Comparison of ENCODE assay signal across 9 cellular contexts in the genomic region with DNA sequence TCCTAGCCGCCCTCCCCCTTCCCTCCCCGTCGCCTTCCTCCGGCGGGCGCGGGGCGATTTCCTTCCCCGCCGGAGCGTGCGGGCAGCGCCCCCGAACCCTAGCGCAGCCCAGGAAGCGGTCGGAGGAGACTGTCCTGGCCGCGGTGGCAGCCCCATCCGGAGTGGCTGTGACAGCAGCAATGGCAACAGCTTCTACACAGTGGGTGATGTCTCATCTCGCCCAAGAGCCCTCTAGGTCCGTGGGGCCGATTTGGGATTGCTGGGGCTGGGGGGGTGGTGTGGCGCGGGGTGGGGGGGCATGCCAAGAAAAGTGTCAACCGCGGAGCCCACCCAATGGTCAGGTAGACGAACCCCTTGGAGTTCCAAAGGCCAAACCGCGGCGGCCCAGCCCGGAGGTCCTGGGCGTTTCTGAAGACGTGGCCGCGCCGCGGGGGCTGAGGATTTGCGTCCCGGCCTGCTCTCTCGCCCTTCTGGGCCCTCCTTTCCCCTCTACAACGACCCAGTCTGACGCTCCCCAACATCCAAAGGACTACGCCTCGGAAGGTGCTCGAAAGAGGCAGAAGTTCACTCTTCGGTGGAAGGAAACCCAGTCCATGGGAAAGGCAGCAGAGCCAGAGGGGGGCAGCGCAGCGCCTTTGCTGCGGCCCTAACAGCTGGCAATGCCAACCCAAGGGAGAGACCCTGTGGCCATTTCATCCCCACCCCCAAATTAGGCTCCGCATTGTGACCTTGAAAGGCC. TPM values are rescaled to one million over a fixed set of nuclear protein-coding genes. Genes with fewer than 3 reads are reported as not detected.
DNase-seq lines count a peak whose midpoint lies in the region; ATAC-seq and TF ChIP-seq lines count a peak whose summit lies in the region.
"Had no signal": no experiment of that assay in that cellular context is flagged by ENCODE, and none has a peak within 500 bp of the region (broad histone marks: within the 10 kb centered on the region; RNA-seq: fewer than 3 reads in every experiment).

No MANE protein-coding gene starts in this region.

- peaks cover 0 to 5% of the 10 kb centered on the region in 2 experiments; a peak in 1 of 4 replicates for H3K4me1 ChIP-seq in HCT116 (ENCODE audit: control insufficient read depth in 1 of 2, insufficient read depth in 2 of 2, low read length in 2 of 2)

- no peaks in the 10 kb centered on the region for H3K9me3 Mint-ChIP-seq in activated B cell treated with CpG ODN at 0.5 μM for 24 hours
- H3K9me3 Mint-ChIP-seq in stimulated activated effector memory CD8-positive, alpha-beta T cell treated with anti-CD3 and anti-CD28 coated beads, Interleukin-12 subunit alpha, Interleukin-12 subunit beta, amount 100 ng/mL, for 72 hours: peaks cover 2% of the 10 kb centered on the region

- peak overlapping the region; percentile 56 for H3K4me3 Mint-ChIP-seq in activated B cell treated with CpG ODN at 0.5 μM for 24 hours
- H3K4me3 Mint-ChIP-seq in stimulated activated effector memory CD8-positive, alpha-beta T cell treated with anti-CD3 and anti-CD28 coated beads, Interleukin-12 subunit alpha, Interleukin-12 subunit beta, amount 100 ng/mL, for 72 hours: peak overlapping the region; percentile 57

- no peak overlapping the region for H3K27ac Mint-ChIP-seq in activated B cell treated with CpG ODN at 0.5 μM for 24 hours
- no peak overlapping the region for H3K27ac Mint-ChIP-seq in stimulated activated effector memory CD8-positive, alpha-beta T cell treated with anti-CD3 and anti-CD28 coated beads, Interleukin-12 subunit alpha, Interleukin-12 subunit beta, amount 100 ng/mL, for 72 hours

- H3K79me2 ChIP-seq in HCT116 (ENCODE audit: insufficient read depth, low read length): no peaks in the 10 kb centered on the region

- peaks cover 9% of the 10 kb centered on the region; the same call in 1 of the 2 replicates for H3K27me3 ChIP-seq in HCT116 (ENCODE audit: insufficient read depth, low read length)

- no peaks in the 10 kb centered on the region for H3K36me3 Mint-ChIP-seq in activated B cell treated with CpG ODN at 0.5 μM for 24 hours (ENCODE audit: low read depth)
- H3K36me3 Mint-ChIP-seq in stimulated activated effector memory CD8-positive, alpha-beta T cell treated with anti-CD3 and anti-CD28 coated beads, Interleukin-12 subunit alpha, Interleukin-12 subunit beta, amount 100 ng/mL, for 72 hours: peaks cover 5% of the 10 kb centered on the region

- intact Hi-C loops in HCT116 (cut with micrococcal nuclease): no loop called here
- intact Hi-C loops in activated B cell treated with CpG ODN at 0.5 μM for 24 hours (cut with micrococcal nuclease): loop anchor here (5.0 to 10.0 kb wide), 2 partner anchors 547 to 1669 kb away; a partner anchor contains a TSS
- intact Hi-C loops in left colon (cut with DNase I, micrococcal nuclease): no loop called here

- H3K9me2 ChIP-seq in HCT116 (ENCODE audit: insufficient read depth): no peaks in the 10 kb centered on the region

- TF ChIP-seq CTCF in HCT116 (IDR thresholded peaks at IDR 0.05 in 2 of 3, conservative IDR thresholded peaks at IDR 0.05 in 1 of 3; ENCODE audit: borderline replicate concordance in 1 of 3, insufficient read depth in 1 of 3, low read depth in 2 of 3, low read length in 2 of 3) (peak in 1 of 3 experiments; percentile 19; a peak in 1 of 6 replicates), activated B cell treated with CpG ODN at 0.5 μM for 24 hours (IDR thresholded peaks at IDR 0.05) (no peak)

- no peaks in the 10 kb centered on the region for H4K20me1 ChIP-seq in HCT116 (ENCODE audit: insufficient read depth)

- RAD21 ChIA-PET in HCT116 (lab: Charles Lee; ENCODE audit: low non-redundant PET in 1 of 2, low total read pairs in 2 of 2, uncharacterized antibody in 2 of 2, unreplicated experiment in 2 of 2): no interaction called here

- BruUV-seq in HCT116 (replicated peaks; lab: Mats Ljungman, UMichigan): no TSS peak

- no peak overlapping the region for H3K27ac ChIP-seq in HCT116 (ENCODE audit: low read depth, low read length)

- H2AFZ ChIP-seq in HCT116 (ENCODE audit: low read depth, low read length, poor library complexity, severe bottlenecking): no peak overlapping the region

- POLR2A ChIA-PET in HCT116 (lab: Charles Lee): no interaction called here
- POLR2A ChIA-PET in activated B cell treated with CpG ODN at 0.5 μM for 24 hours (lab: Charles Lee): no interaction called here

- H3K9me3 ChIP-seq in HCT116 (ENCODE audit: control insufficient read depth in 1 of 2, insufficient read depth in 1 of 2, low read depth in 1 of 2, low read length in 2 of 2): no peaks in the 10 kb centered on the region

- peaks cover 15% of the 10 kb centered on the region for H3K4me1 Mint-ChIP-seq in activated B cell treated with CpG ODN at 0.5 μM for 24 hours
- no peaks in the 10 kb centered on the region for H3K4me1 Mint-ChIP-seq in stimulated activated effector memory CD8-positive, alpha-beta T cell treated with anti-CD3 and anti-CD28 coated beads, Interleukin-12 subunit alpha, Interleukin-12 subunit beta, amount 100 ng/mL, for 72 hours

- H3K4me3 ChIP-seq in HCT116 (replicated peaks in 1 of 2; ENCODE audit: low read depth in 1 of 2, low read length in 2 of 2) (no peak overlapping the region), iPS-11a (ENCODE audit: low read depth, low read length) (peak overlapping the region; percentile 30)

- TF ChIP-seq RAD21 in HCT116 (IDR thresholded peaks at IDR 0.05; ENCODE audit: low read depth): peak; percentile 16; the same call in 1 of the 2 replicates

- no peaks in the 10 kb centered on the region for H3K36me3 ChIP-seq in HCT116 (ENCODE audit: control insufficient read depth in 1 of 2, insufficient read depth in 2 of 2, low read length in 2 of 2)

- no peak for DNase-seq in HCT116 (ENCODE audit: low read depth, low spot score)
- no peak for DNase-seq in activated B cell treated with CpG ODN at 0.5 μM for 24 hours
- no peak for DNase-seq in stimulated activated effector memory CD8-positive, alpha-beta T cell treated with anti-CD3 and anti-CD28 coated beads, Interleukin-12 subunit alpha, Interleukin-12 subunit beta, amount 100 ng/mL, for 72 hours (ENCODE audit: low spot score in 2 of 2)
- DNase-seq in left colon: no peak
- no peak for DNase-seq in NK-92 (lab: John Stamatoyannopoulos, UW; ENCODE audit: unreplicated experiment)
- no peak for DNase-seq in activated naive CD4-positive, alpha-beta T cell treated with Interleukin-2 at 50 U/mL for 16 hours
- DNase-seq: activated CD4-positive, alpha-beta T cell treated with anti-CD3 and anti-CD28 coated beads for 4 hours had no signal

- H3K27me3 Mint-ChIP-seq in activated B cell treated with CpG ODN at 0.5 μM for 24 hours: peaks cover 49% of the 10 kb centered on the region

- ATAC-seq in HCT116 (no peak), activated B cell treated with CpG ODN at 0.5 μM for 24 hours (ENCODE audit: low read depth) (no peak), left colon (no peak), HG03039 (IDR thresholded peaks at IDR 0.05; ENCODE audit: unreplicated experiment) (no peak)
- ATAC-seq in stimulated activated effector memory CD8-positive, alpha-beta T cell treated with anti-CD3 and anti-CD28 coated beads, Interleukin-12 subunit alpha, Interleukin-12 subunit beta, amount 100 ng/mL, for 72 hours: peak; percentile 57

- H3K9ac ChIP-seq in HCT116 (ENCODE audit: low read length): no peak overlapping the region

- TF ChIP-seq POLR2A in HCT116 (IDR thresholded peaks at IDR 0.05; ENCODE audit: borderline replicate concordance, extremely low read depth, insufficient read depth, insufficient read length): no peak

- CTCF ChIA-PET in HCT116 (lab: Charles Lee): interaction anchor here (1.0 kb wide), 1 partner anchor 374 kb away, joined by 5 read pairs; no protein-coding TSS in a partner anchor
- CTCF ChIA-PET in activated B cell treated with CpG ODN at 0.5 μM for 24 hours (lab: Charles Lee): no interaction called here

- no peak overlapping the region for H3K4me2 ChIP-seq in HCT116 (ENCODE audit: low read length)

TF ChIP-seq in HCT116, 20 proteins besides CTCF, POLR2A, EP300 and RAD21 (continues in another document):
- TF ChIP-seq, protein P1, sequence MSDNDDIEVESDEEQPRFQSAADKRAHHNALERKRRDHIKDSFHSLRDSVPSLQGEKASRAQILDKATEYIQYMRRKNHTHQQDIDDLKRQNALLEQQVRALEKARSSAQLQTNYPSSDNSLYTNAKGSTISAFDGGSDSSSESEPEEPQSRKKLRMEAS (IDR thresholded peaks at IDR 0.05): no peak
- TF ChIP-seq SP1 (IDR thresholded peaks at IDR 0.05; ENCODE audit: low read depth) (no peak), ZNF274 (IDR thresholded peaks at IDR 0.05; ENCODE audit: low read depth, low read length) (no peak), FOSL1 (IDR thresholded peaks at IDR 0.05; ENCODE audit: low read depth) (no peak), CEBPB (IDR thresholded peaks at IDR 0.05; ENCODE audit: low read depth) (no peak), CBX3 (IDR thresholded peaks at IDR 0.05; ENCODE audit: low read depth) (no peak), ZFX (IDR thresholded peaks at IDR 0.05) (no peak), JUND (IDR thresholded peaks at IDR 0.05) (no peak), ELF1 (IDR thresholded peaks at IDR 0.05; ENCODE audit: borderline replicate concordance, low read depth) (no peak), EZH2phosphoT487 (IDR thresholded peaks at IDR 0.05; ENCODE audit: borderline replicate concordance) (no peak), POLR2AphosphoS5 (IDR thresholded peaks at IDR 0.05; ENCODE audit: low read depth, low read length) (no peak), EZH2 (IDR thresholded peaks at IDR 0.05) (no peak), TCF7L2 (IDR thresholded peaks at IDR 0.05; ENCODE audit: borderline replicate concordance, extremely low read depth, insufficient read depth, insufficient read length) (no peak), SIN3A (IDR thresholded peaks at IDR 0.05; ENCODE audit: low read depth) (no peak), EGR1 (IDR thresholded peaks at IDR 0.05; ENCODE audit: low read depth) (no peak)
- TF ChIP-seq, protein P2, sequence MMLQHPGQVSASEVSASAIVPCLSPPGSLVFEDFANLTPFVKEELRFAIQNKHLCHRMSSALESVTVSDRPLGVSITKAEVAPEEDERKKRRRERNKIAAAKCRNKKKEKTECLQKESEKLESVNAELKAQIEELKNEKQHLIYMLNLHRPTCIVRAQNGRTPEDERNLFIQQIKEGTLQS (IDR thresholded peaks at IDR 0.05): no peak

RNA-seq across cellular contexts. Expression of a gene that starts 0.6 kb away (rescaled TPM):
- total RNA-seq in HCT116 (2021; ENCODE audit: unreplicated experiment): 0.86 TPM
- 2.0 and 3.3 TPM in 2 replicates for polyA plus RNA-seq in HCT116 (2012)
- not detected in 2 replicates for total RNA-seq in activated B cell treated with CpG ODN at 0.5 μM for 24 hours
- under 1 TPM; 0.27 to 0.81 TPM for total RNA-seq in left colon

RNA-seq across cellular contexts. Expression of a gene that starts 27.2 kb away (rescaled TPM):
- total RNA-seq in HCT116 (2021; ENCODE audit: unreplicated experiment) (not detected), activated B cell treated with CpG ODN at 0.5 μM for 24 hours (not detected in 2 replicates), left colon (not detected)
- polyA plus RNA-seq in HCT116 (2012): not detected in 2 replicates
